In the genomic region with DNA sequence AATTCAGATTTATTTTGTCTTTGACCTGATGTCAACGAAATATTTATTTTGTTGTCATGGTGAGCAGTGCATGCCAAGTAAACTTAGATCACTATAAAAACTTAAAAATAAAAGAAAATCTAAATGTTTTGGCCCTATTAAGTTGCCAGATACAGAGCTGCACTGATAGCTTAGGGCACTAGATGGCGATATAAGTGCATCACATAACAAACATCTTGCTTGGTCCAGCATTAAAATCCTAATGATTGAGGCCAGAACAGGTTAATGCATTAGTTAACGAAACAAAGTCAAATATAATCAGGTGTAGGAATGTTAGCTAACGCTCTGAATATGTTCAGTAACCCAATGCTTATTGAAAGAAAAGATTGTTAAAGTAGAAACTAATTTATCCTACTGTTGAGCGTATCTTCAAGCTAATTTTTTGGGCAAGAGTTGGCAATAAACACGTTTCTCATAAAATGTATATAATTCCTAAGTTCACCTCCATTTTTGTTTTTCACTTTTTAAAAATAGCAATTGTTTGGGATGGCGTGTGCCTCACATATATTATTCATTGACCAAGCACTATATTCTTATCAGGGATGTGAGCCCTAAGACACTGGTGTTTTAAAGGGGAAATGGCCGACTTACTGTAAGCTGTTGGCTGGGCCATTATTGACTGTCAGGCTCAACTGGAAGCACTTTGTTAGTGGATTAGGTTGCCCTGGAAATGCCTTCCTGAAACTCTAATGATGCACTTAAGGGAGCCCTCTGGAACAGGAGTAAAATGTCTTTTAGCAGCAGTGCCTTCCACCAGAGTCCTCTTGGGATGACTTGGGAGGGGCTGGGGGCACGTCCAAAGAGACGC, we compare ENCODE assay signal across 8 cellular contexts. TPM values are rescaled to one million over a fixed set of nuclear protein-coding genes. Genes with fewer than 3 reads are reported as not detected.
DNase-seq lines count a peak whose midpoint lies in the region; ATAC-seq and TF ChIP-seq lines count a peak whose summit lies in the region.

No MANE protein-coding gene starts in this region.

- H3K27me3 Mint-ChIP-seq in CD8-positive, alpha-beta T cell (ENCODE audit: low read depth) = peaks cover 62% of the 10 kb centered on the region
- H3K27me3 Mint-ChIP-seq in activated B cell treated with CpG ODN at 0.5 μM for 24 hours (peaks cover 51% of the 10 kb centered on the region), osteocyte (ENCODE audit: unreplicated experiment) (peaks cover 32% of the 10 kb centered on the region)

- H3K4me1 Mint-ChIP-seq in CD8-positive, alpha-beta T cell (ENCODE audit: low read depth) = peaks cover 5% of the 10 kb centered on the region
- H3K4me1 Mint-ChIP-seq in activated B cell treated with CpG ODN at 0.5 μM for 24 hours = no peaks in the 10 kb centered on the region
- H3K4me1 Mint-ChIP-seq in osteocyte (ENCODE audit: unreplicated experiment) = peaks cover 15% of the 10 kb centered on the region

- ATAC-seq in CD8-positive, alpha-beta T cell = peak; percentile 61
- ATAC-seq in GM18517 (IDR thresholded peaks at IDR 0.05; ENCODE audit: unreplicated experiment) (peak; percentile 79), HG02973 (IDR thresholded peaks at IDR 0.05; ENCODE audit: unreplicated experiment) (peak; percentile 83), activated B cell treated with CpG ODN at 0.5 μM for 24 hours (ENCODE audit: low read depth) (peak; percentile 65)

- H3K36me3 ChIP-seq in CD8-positive, alpha-beta T cell (ENCODE audit: insufficient read depth, low read length) = no peaks in the 10 kb centered on the region

- no peaks in the 10 kb centered on the region for H3K36me3 Mint-ChIP-seq in CD8-positive, alpha-beta T cell
- no peaks in the 10 kb centered on the region for H3K36me3 Mint-ChIP-seq in activated B cell treated with CpG ODN at 0.5 μM for 24 hours (ENCODE audit: low read depth)
- no peaks in the 10 kb centered on the region for H3K36me3 Mint-ChIP-seq in osteocyte (ENCODE audit: unreplicated experiment)

- POLR2A ChIA-PET in CD8-positive, alpha-beta T cell (lab: Charles Lee) = interaction anchor here (0.6 kb wide), 2 partner anchors 53 to 872 kb away, joined by 3 read pairs; no protein-coding TSS in a partner anchor
- POLR2A ChIA-PET in activated B cell treated with CpG ODN at 0.5 μM for 24 hours (lab: Charles Lee) = no interaction called here

- peak in 3 of 7 experiments; percentile 24 to 28 (median 27) for DNase-seq in CD8-positive, alpha-beta T cell
- DNase-seq in NCI-H2196 treated with DMSO at 0.1 percent for 48 hours (lab: John Stamatoyannopoulos, UW; ENCODE audit: unreplicated experiment) (peak; percentile 41), activated B cell treated with CpG ODN at 0.5 μM for 24 hours (no peak), foreskin fibroblast (peak; percentile 53 to 84), osteocyte (ENCODE audit: extremely low spot score, unreplicated experiment) (no peak), mesenteric fat pad (ENCODE audit: low spot score) (no peak)

- no peak overlapping the region for H3K4me3 ChIP-seq in CD8-positive, alpha-beta T cell (ENCODE audit: low read depth, low read length)
- H3K4me3 ChIP-seq in foreskin fibroblast (ENCODE audit: low read depth in 1 of 2, low read length in 2 of 2) = no peak overlapping the region

- H3K4me1 ChIP-seq in CD8-positive, alpha-beta T cell (ENCODE audit: insufficient read depth, low read length) = no peaks in the 10 kb centered on the region

- intact Hi-C loops in CD8-positive, alpha-beta T cell (cut with DNase I, micrococcal nuclease) = loop anchor here in 1 of 2 experiments (2.0 kb wide), 2 partner anchors 1621 to 1925 kb away; no protein-coding TSS in a partner anchor
- intact Hi-C loops in activated B cell treated with CpG ODN at 0.5 μM for 24 hours (cut with micrococcal nuclease) = loop anchor here (1.0 to 10.0 kb wide), 4 partner anchors 1033 to 1927 kb away; no protein-coding TSS in a partner anchor

- H3K9me3 Mint-ChIP-seq in CD8-positive, alpha-beta T cell = no peaks in the 10 kb centered on the region
- H3K9me3 Mint-ChIP-seq in activated B cell treated with CpG ODN at 0.5 μM for 24 hours (no peaks in the 10 kb centered on the region), osteocyte (ENCODE audit: unreplicated experiment) (no peaks in the 10 kb centered on the region)

- H3K4me3 Mint-ChIP-seq in CD8-positive, alpha-beta T cell = no peak overlapping the region
- H3K4me3 Mint-ChIP-seq in activated B cell treated with CpG ODN at 0.5 μM for 24 hours (no peak overlapping the region), osteocyte (ENCODE audit: unreplicated experiment) (no peak overlapping the region)

- peak; percentile 95 for TF ChIP-seq CTCF in CD8-positive, alpha-beta T cell (IDR thresholded peaks at IDR 0.05)
- TF ChIP-seq CTCF in activated B cell treated with CpG ODN at 0.5 μM for 24 hours (IDR thresholded peaks at IDR 0.05) (peak; percentile 83), foreskin fibroblast (IDR thresholded peaks at IDR 0.05; ENCODE audit: low read depth, low read length) (peak; percentile 79), osteocyte (IDR thresholded peaks at IDR 0.05) (peak; percentile 92)

- CTCF ChIA-PET in CD8-positive, alpha-beta T cell (lab: Charles Lee) = interaction anchor here (0.8 to 2.1 kb wide), 21 partner anchors 8 to 1846 kb away, joined by 3 to 22 read pairs (median 3); a partner anchor contains a TSS
- CTCF ChIA-PET in activated B cell treated with CpG ODN at 0.5 μM for 24 hours (lab: Charles Lee) = interaction anchor here (0.7 to 1.8 kb wide), 19 partner anchors 8 to 1927 kb away, joined by 3 to 23 read pairs (median 5); no protein-coding TSS in a partner anchor

- H3K9me3 ChIP-seq in CD8-positive, alpha-beta T cell (ENCODE audit: low read length) = no peaks in the 10 kb centered on the region

- no peak overlapping the region for H3K27ac Mint-ChIP-seq in CD8-positive, alpha-beta T cell
- H3K27ac Mint-ChIP-seq in activated B cell treated with CpG ODN at 0.5 μM for 24 hours (no peak overlapping the region), osteocyte (ENCODE audit: unreplicated experiment) (no peak overlapping the region)

- no peaks in the 10 kb centered on the region for H3K27me3 ChIP-seq in CD8-positive, alpha-beta T cell (ENCODE audit: insufficient read depth, low read length)

- no peak overlapping the region for H3K27ac ChIP-seq in CD8-positive, alpha-beta T cell (ENCODE audit: low read depth, low read length)

RNA-seq across cellular contexts. Expression of a gene that starts 33.3 kb away (rescaled TPM):
- total RNA-seq in CD8-positive, alpha-beta T cell = not detected
- total RNA-seq in activated B cell treated with CpG ODN at 0.5 μM for 24 hours (not detected in 2 replicates), osteocyte (0.37 and 0.51 TPM in 2 replicates), mesenteric fat pad (0.32 TPM)

RNA-seq across cellular contexts. Expression of a gene that starts 33.5 kb away (rescaled TPM):
- 10 to 100 TPM; 62.8 to 64.6 TPM for total RNA-seq in CD8-positive, alpha-beta T cell
- total RNA-seq in activated B cell treated with CpG ODN at 0.5 μM for 24 hours (28.0 and 29.4 TPM in 2 replicates), osteocyte (79.2 and 84.6 TPM in 2 replicates), mesenteric fat pad (49.7 TPM)

Comparison
In these comparisons a context has a peak if more than half of its experiments do, and no peak if none do; other contexts are left out.
1. DNase-seq: peak in NCI-H2196 treated with DMSO at 0.1 percent for 48 hours (single experiment) and foreskin fibroblast (2 of 2); none in activated B cell treated with CpG ODN at 0.5 μM for 24 hours (single experiment), osteocyte (single experiment) and mesenteric fat pad (single experiment).
2. Peak in every context shown above with its lines, with median percentiles within 50 percentile points of each other: ATAC-seq and CTCF ChIP-seq.